Comparison of ENCODE assay signal across 8 cellular contexts in the genomic region with DNA sequence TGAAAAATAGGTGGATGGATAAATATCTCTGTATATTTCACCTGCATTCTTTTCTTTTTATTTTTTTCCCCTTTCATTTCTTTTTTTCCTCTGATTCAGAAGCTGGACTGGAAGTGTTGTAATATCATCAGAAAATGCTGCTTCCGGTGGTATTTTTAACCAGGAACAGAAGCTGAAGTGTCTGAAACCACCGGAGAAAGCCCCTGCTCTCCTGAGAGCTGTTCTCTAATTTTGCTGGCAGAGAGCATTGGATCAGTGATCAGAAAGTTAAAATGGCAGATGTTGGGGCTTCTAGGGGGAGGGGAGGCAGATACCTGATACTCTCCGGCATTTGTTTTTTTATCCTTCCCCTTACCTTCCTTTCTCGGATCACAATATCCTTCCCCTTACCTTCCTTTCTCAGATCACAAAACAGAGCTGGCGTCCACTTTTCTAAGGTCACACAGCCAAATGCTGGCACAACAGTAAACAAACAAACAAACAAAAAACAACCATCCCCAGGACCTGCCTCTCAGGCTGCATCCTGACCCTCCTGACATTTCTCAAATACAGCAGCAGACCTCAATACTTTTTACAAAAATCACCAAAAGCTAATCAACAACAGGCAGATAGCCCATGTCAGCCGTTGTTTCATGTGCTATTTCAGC.
DNase-seq lines count a peak whose midpoint lies in the region; ATAC-seq and TF ChIP-seq lines count a peak whose summit lies in the region.

No MANE protein-coding gene starts in this region.

- peak overlapping the region; percentile 88 for H3K27ac Mint-ChIP-seq in stimulated activated effector memory CD8-positive, alpha-beta T cell treated with anti-CD3 and anti-CD28 coated beads, Interleukin-12 subunit alpha, Interleukin-12 subunit beta, amount 100 ng/mL, for 72 hours

- intact Hi-C loops in heart right ventricle (cut with DNase I): loop anchor here in 4 of 10 donors (5.0 to 10.0 kb wide), 6 partner anchors 90 to 162 kb away; no protein-coding TSS in a partner anchor
- intact Hi-C loops in posterior cingulate gyrus (cut with DNase I): no loop called here
- intact Hi-C loops in ovary (cut with DNase I): no loop called here

- TF ChIP-seq CTCF in GM10266 (IDR thresholded peaks at IDR 0.05; ENCODE audit: control insufficient read depth, insufficient read depth, low read depth, missing control alignments) (no peak), heart right ventricle (IDR thresholded peaks at IDR 0.05) (no peak), ovary (IDR thresholded peaks at IDR 0.05) (no peak)

- H3K36me3 ChIP-seq in HUES6 (ENCODE audit: control insufficient read depth, insufficient read depth, low read length) (no peaks in the 10 kb centered on the region), heart right ventricle (no peaks in the 10 kb centered on the region), ovary (no peaks in the 10 kb centered on the region)

- H3K9me3 ChIP-seq in HUES6 (ENCODE audit: control insufficient read depth, insufficient read depth, low read depth, low read length) (no peaks in the 10 kb centered on the region), heart right ventricle (no peaks in the 10 kb centered on the region), ovary (no peaks in the 10 kb centered on the region)

- H3K4me1 Mint-ChIP-seq in stimulated activated effector memory CD8-positive, alpha-beta T cell treated with anti-CD3 and anti-CD28 coated beads, Interleukin-12 subunit alpha, Interleukin-12 subunit beta, amount 100 ng/mL, for 72 hours: peaks cover 22% of the 10 kb centered on the region

- no peaks in the 10 kb centered on the region for H3K36me3 Mint-ChIP-seq in stimulated activated effector memory CD8-positive, alpha-beta T cell treated with anti-CD3 and anti-CD28 coated beads, Interleukin-12 subunit alpha, Interleukin-12 subunit beta, amount 100 ng/mL, for 72 hours

- DNase-seq in GM10266 (ENCODE audit: extremely low spot score) (peak; percentile 46), UCSD-AML1 (lab: John Stamatoyannopoulos, UW; ENCODE audit: unreplicated experiment) (peak; percentile 20), heart right ventricle (peak in 1 of 2 donors; percentile 21), posterior cingulate gyrus (no peak), ovary (no peak), epidermal melanocyte (ENCODE audit: insufficient read length, low spot score) (no peak)
- DNase-seq in stimulated activated effector memory CD8-positive, alpha-beta T cell treated with anti-CD3 and anti-CD28 coated beads, Interleukin-12 subunit alpha, Interleukin-12 subunit beta, amount 100 ng/mL, for 72 hours (ENCODE audit: low spot score in 2 of 2): no peak

- H3K27me3 ChIP-seq in HUES6 (ENCODE audit: control insufficient read depth, insufficient read depth, low read length) (no peaks in the 10 kb centered on the region), heart right ventricle (no peaks in the 10 kb centered on the region), ovary (no peaks in the 10 kb centered on the region)

- no peaks in the 10 kb centered on the region for H3K9me3 Mint-ChIP-seq in stimulated activated effector memory CD8-positive, alpha-beta T cell treated with anti-CD3 and anti-CD28 coated beads, Interleukin-12 subunit alpha, Interleukin-12 subunit beta, amount 100 ng/mL, for 72 hours

- H3K4me1 ChIP-seq in HUES6 (ENCODE audit: control insufficient read depth, insufficient read depth, low read length): peaks cover 68% of the 10 kb centered on the region
- H3K4me1 ChIP-seq in heart right ventricle: peaks cover 6 to 69% (median 47%) of the 10 kb centered on the region in 9 donors
- no peaks in the 10 kb centered on the region for H3K4me1 ChIP-seq in ovary (ENCODE audit: insufficient read depth)

- H3K27ac ChIP-seq in HUES6 (ENCODE audit: low read depth, low read length): peak overlapping the region; percentile 79
- H3K27ac ChIP-seq in heart right ventricle: peak overlapping the region in 8 of 10 donors; percentile 48 to 86 (median 80)
- H3K27ac ChIP-seq in ovary: no peak overlapping the region

- TF ChIP-seq EP300 in ovary (IDR thresholded peaks at IDR 0.05): no peak

- peak overlapping the region; percentile 47 for H3K9ac ChIP-seq in HUES6 (ENCODE audit: low read length)

- H3K4me3 ChIP-seq in HUES6 (ENCODE audit: low read depth, low read length): no peak overlapping the region
- peak overlapping the region in 6 of 10 donors; percentile 3 to 43 (median 10) for H3K4me3 ChIP-seq in heart right ventricle
- H3K4me3 ChIP-seq in ovary: no peak overlapping the region

- peak overlapping the region; percentile 44 for H3K4me3 Mint-ChIP-seq in stimulated activated effector memory CD8-positive, alpha-beta T cell treated with anti-CD3 and anti-CD28 coated beads, Interleukin-12 subunit alpha, Interleukin-12 subunit beta, amount 100 ng/mL, for 72 hours

- no peak for TF ChIP-seq POLR2A in ovary (IDR thresholded peaks at IDR 0.05)

- 11 to 13% methylated on average over 6 of the region's 6 CpGs for WGBS in heart right ventricle, 2 donors
- whole genome bisulfite sequencing in ovary, 3 donors: 23 to 26% (median 25%) methylated on average over 6 of the region's 6 CpGs

- ATAC-seq in heart right ventricle: peak in 5 of 8 donors; percentile 10 to 33 (median 24)
- ATAC-seq in stimulated activated effector memory CD8-positive, alpha-beta T cell treated with anti-CD3 and anti-CD28 coated beads, Interleukin-12 subunit alpha, Interleukin-12 subunit beta, amount 100 ng/mL, for 72 hours: no peak

Comparison
In these comparisons a context has a peak if more than half of its experiments do, and no peak if none do; other contexts are left out.
1. DNase-seq: peak in GM10266 (single experiment) and UCSD-AML1 (single experiment); none in stimulated activated effector memory CD8-positive, alpha-beta T cell treated with anti-CD3 and anti-CD28 coated beads, Interleukin-12 subunit alpha, Interleukin-12 subunit beta, amount 100 ng/mL, for 72 hours (0 of 2), posterior cingulate gyrus (0 of 10), ovary (0 of 5) and epidermal melanocyte (single experiment).
2. H3K27ac ChIP-seq: peak in HUES6 (single experiment) and heart right ventricle (8 of 10); none in ovary (0 of 2).
3. H3K4me3 ChIP-seq: peak in heart right ventricle (6 of 10); none in HUES6 (single experiment) and ovary (single experiment).